ENCODE assay signal across 13 cellular contexts in the genomic region with DNA sequence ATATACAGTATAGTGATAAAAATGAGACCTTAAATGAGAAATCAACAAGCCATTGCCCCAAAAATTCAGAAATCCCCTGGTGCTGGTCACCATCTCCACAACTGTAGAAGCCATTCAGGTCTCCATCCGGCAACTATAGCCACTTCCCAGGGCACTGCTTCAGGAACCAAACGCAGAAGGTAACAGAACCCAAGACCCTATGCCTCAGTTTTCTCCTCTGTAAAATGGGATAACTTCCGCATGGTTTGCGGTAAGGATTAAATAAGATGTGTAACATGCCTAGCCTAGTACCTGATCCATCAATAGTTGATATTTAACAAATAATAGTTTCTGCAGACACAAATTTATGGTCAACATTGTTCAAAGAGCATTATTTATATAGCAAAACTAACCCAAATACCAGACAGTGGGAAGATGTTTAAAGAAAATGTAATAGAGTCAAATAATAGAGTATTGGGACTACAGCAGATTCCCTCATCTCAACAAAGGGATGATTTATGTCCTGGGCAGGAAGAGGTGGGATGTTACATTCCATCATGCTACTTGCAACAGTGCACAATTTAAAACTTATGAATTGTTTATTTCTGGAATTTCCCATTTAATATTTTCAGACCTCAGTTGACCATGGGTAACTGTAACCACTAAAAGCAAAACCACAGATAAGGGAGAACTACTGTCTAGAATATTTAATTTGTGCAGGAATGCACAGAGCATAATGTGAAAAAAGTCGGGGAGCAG. TPM values are rescaled to one million over a fixed set of nuclear protein-coding genes. Genes with fewer than 3 reads are reported as not detected.
DNase-seq lines count a peak whose midpoint lies in the region; ATAC-seq and TF ChIP-seq lines count a peak whose summit lies in the region.
"Had no signal": no experiment of that assay in that cellular context is flagged by ENCODE, and none has a peak within 500 bp of the region (broad histone marks: within the 10 kb centered on the region; RNA-seq: fewer than 3 reads in every experiment).

No MANE protein-coding gene starts in this region.

- POLR2A ChIA-PET in activated naive CD8-positive, alpha-beta T cell treated with anti-CD3 and anti-CD28 coated beads, Interleukin-2, amount 10 ng/mL, durations not matched to agents 7 days and 5 days (lab: Charles Lee) = no interaction called here
- POLR2A ChIA-PET in Caco-2 (lab: Charles Lee) = no interaction called here

- no peaks in the 10 kb centered on the region for H3K27me3 Mint-ChIP-seq in activated naive CD8-positive, alpha-beta T cell treated with anti-CD3 and anti-CD28 coated beads, Interleukin-2, amount 10 ng/mL, durations not matched to agents 7 days and 5 days
- H3K27me3 Mint-ChIP-seq in Caco-2 (ENCODE audit: insufficient read depth, unreplicated experiment) = no peaks in the 10 kb centered on the region

- H3K9me3 Mint-ChIP-seq in activated naive CD8-positive, alpha-beta T cell treated with anti-CD3 and anti-CD28 coated beads, Interleukin-2, amount 10 ng/mL, durations not matched to agents 7 days and 5 days = no peaks in the 10 kb centered on the region
- no peaks in the 10 kb centered on the region for H3K9me3 Mint-ChIP-seq in Caco-2 (ENCODE audit: unreplicated experiment)
- H3K9me3 Mint-ChIP-seq: endodermal cell, mesothelial cell of epicardium had no signal

- H3K4me3 ChIP-seq in AG10803 (ENCODE audit: low read length) = no peak overlapping the region
- H3K4me3 ChIP-seq in Caco-2 (ENCODE audit: low read depth, low read length) = no peak overlapping the region
- H3K4me3 ChIP-seq: gastrocnemius medialis had no signal

- H3K4me3 Mint-ChIP-seq in activated naive CD8-positive, alpha-beta T cell treated with anti-CD3 and anti-CD28 coated beads, Interleukin-2, amount 10 ng/mL, durations not matched to agents 7 days and 5 days = peak overlapping the region; percentile 9
- no peak overlapping the region for H3K4me3 Mint-ChIP-seq in Caco-2 (ENCODE audit: unreplicated experiment)
- H3K4me3 Mint-ChIP-seq: endodermal cell, mesothelial cell of epicardium had no signal

- H3K27me3 ChIP-seq in Caco-2 (replicated peaks; ENCODE audit: control insufficient read depth, insufficient read depth, low read length) = no peaks in the 10 kb centered on the region
- H3K27me3 ChIP-seq: gastrocnemius medialis had no signal

- no peaks in the 10 kb centered on the region for H3K9me3 ChIP-seq in Caco-2
- H3K9me3 ChIP-seq: gastrocnemius medialis had no signal

- BruUV-seq in Caco-2 (replicated peaks; lab: Mats Ljungman, UMichigan) = no TSS peak

- H3K4me1 Mint-ChIP-seq in activated naive CD8-positive, alpha-beta T cell treated with anti-CD3 and anti-CD28 coated beads, Interleukin-2, amount 10 ng/mL, durations not matched to agents 7 days and 5 days = peaks cover 69% of the 10 kb centered on the region
- peaks cover 14% of the 10 kb centered on the region for H3K4me1 Mint-ChIP-seq in Caco-2 (ENCODE audit: low read depth, unreplicated experiment)

- peak overlapping the region; percentile 7 for H3K27ac Mint-ChIP-seq in activated naive CD8-positive, alpha-beta T cell treated with anti-CD3 and anti-CD28 coated beads, Interleukin-2, amount 10 ng/mL, durations not matched to agents 7 days and 5 days
- no peak overlapping the region for H3K27ac Mint-ChIP-seq in Caco-2 (ENCODE audit: unreplicated experiment)
- H3K27ac Mint-ChIP-seq: endodermal cell, mesothelial cell of epicardium had no signal

- H3K36me3 ChIP-seq in Caco-2 (ENCODE audit: control insufficient read depth, insufficient read depth, low read length) = no peaks in the 10 kb centered on the region
- H3K36me3 ChIP-seq: gastrocnemius medialis had no signal

- intact Hi-C loops in Caco-2 (cut with micrococcal nuclease; ENCODE audit: unreplicated experiment) = no loop called here

- ATAC-seq in GM18519 (IDR thresholded peaks at IDR 0.05; ENCODE audit: low FRiP score, unreplicated experiment) (peak; percentile 6), HG03565 (IDR thresholded peaks at IDR 0.05; ENCODE audit: unreplicated experiment) (no peak), GM21717 (IDR thresholded peaks at IDR 0.05; ENCODE audit: unreplicated experiment) (no peak)
- no peak for ATAC-seq in activated naive CD8-positive, alpha-beta T cell treated with anti-CD3 and anti-CD28 coated beads, Interleukin-2, amount 10 ng/mL, durations not matched to agents 7 days and 5 days (ENCODE audit: low read depth)
- ATAC-seq: gastrocnemius medialis had no signal

- peaks cover 32% of the 10 kb centered on the region for H3K36me3 Mint-ChIP-seq in activated naive CD8-positive, alpha-beta T cell treated with anti-CD3 and anti-CD28 coated beads, Interleukin-2, amount 10 ng/mL, durations not matched to agents 7 days and 5 days
- H3K36me3 Mint-ChIP-seq in Caco-2 (ENCODE audit: insufficient read depth, unreplicated experiment) = no peaks in the 10 kb centered on the region

- DNase-seq in AG10803 (ENCODE audit: low read depth) (peak; percentile 71), kidney tubule cell (ENCODE audit: low spot score) (peak; percentile 44), Caco-2 (no peak)
- DNase-seq in activated naive CD8-positive, alpha-beta T cell treated with anti-CD3 and anti-CD28 coated beads, Interleukin-2, amount 10 ng/mL, durations not matched to agents 7 days and 5 days = no peak
- no peak for DNase-seq in activated CD4-positive, alpha-beta T cell treated with anti-CD3 and anti-CD28 coated beads, Interleukin-2, amount 50 U/mL, for 4 hours
- DNase-seq: activated gamma-delta T cell, endodermal cell, gastrocnemius medialis, T1000 had no signal

- CTCF ChIA-PET in Caco-2 (lab: Charles Lee) = no interaction called here

- H3K4me1 ChIP-seq in Caco-2 = 0 out of 2 replicates have a peak, but pooled peaks cover 6% of the 10 kb centered on the region

- TF ChIP-seq CTCF in AG10803 (conservative IDR thresholded peaks at IDR 0.05; ENCODE audit: low read length) (no peak), Caco-2 (IDR thresholded peaks at IDR 0.05; ENCODE audit: insufficient read depth in 1 of 2, low read depth in 1 of 2, low read length in 1 of 2, severe bottlenecking in 1 of 2, unreplicated experiment in 1 of 2) (no peak)

RNA-seq across cellular contexts. Expression of gene IRF2, which starts 30.0 kb away (rescaled TPM):
- total RNA-seq in activated naive CD8-positive, alpha-beta T cell treated with anti-CD3 and anti-CD28 coated beads, Interleukin-2, amount 10 ng/mL, durations not matched to agents 7 days and 5 days = 10 to 100 TPM; 72.0 to 73.2 TPM
- total RNA-seq in Caco-2 (2022) = 9.2 and 11.5 TPM in 2 replicates

Comparison
In these comparisons a context has a peak if more than half of its experiments do, and no peak if none do; other contexts are left out.
1. DNase-seq: peak in AG10803 (single experiment) and kidney tubule cell (single experiment); none in activated naive CD8-positive, alpha-beta T cell treated with anti-CD3 and anti-CD28 coated beads, Interleukin-2, amount 10 ng/mL, durations not matched to agents 7 days and 5 days (single experiment), activated CD4-positive, alpha-beta T cell treated with anti-CD3 and anti-CD28 coated beads, Interleukin-2, amount 50 U/mL, for 4 hours (0 of 2) and Caco-2 (0 of 2).